8 cellular contexts compared by ENCODE assay signal in genomic region chr3:195162033-195162669, GRCh38.
DNase-seq lines count a peak whose midpoint lies in the region; ATAC-seq and TF ChIP-seq lines count a peak whose summit lies in the region.

No MANE protein-coding gene starts in this region.

- no peak overlapping the region for H3K4me3 ChIP-seq in neutrophil (ENCODE audit: low read depth in 1 of 2, low read length in 1 of 2)

- H3K4me1 ChIP-seq in neutrophil (ENCODE audit: control insufficient read depth in 1 of 2, insufficient read depth in 1 of 2, low read depth in 1 of 2, low read length in 1 of 2) = peaks cover 59 to 62% of the 10 kb centered on the region in 2 experiments

- ATAC-seq in GM18517 (IDR thresholded peaks at IDR 0.05; ENCODE audit: unreplicated experiment) (peak; percentile 56), HG03066 (IDR thresholded peaks at IDR 0.05; ENCODE audit: low read depth, unreplicated experiment) (peak; percentile 81)
- ATAC-seq in activated naive CD8-positive, alpha-beta T cell treated with anti-CD3 and anti-CD28 coated beads, Interleukin-2, amount 10 ng/mL, durations not matched to agents 7 days and 5 days (ENCODE audit: low read depth) = peak; percentile 92

- peak overlapping the region; percentile 79 for H3K27ac Mint-ChIP-seq in activated naive CD8-positive, alpha-beta T cell treated with anti-CD3 and anti-CD28 coated beads, Interleukin-2, amount 10 ng/mL, durations not matched to agents 7 days and 5 days

- peaks cover 2% of the 10 kb centered on the region for H3K27me3 Mint-ChIP-seq in activated naive CD8-positive, alpha-beta T cell treated with anti-CD3 and anti-CD28 coated beads, Interleukin-2, amount 10 ng/mL, durations not matched to agents 7 days and 5 days

- peak overlapping the region; percentile 83 for H3K27ac ChIP-seq in neutrophil

- H3K36me3 ChIP-seq in neutrophil = no peaks in the 10 kb centered on the region

- no peaks in the 10 kb centered on the region for H3K9me3 Mint-ChIP-seq in activated naive CD8-positive, alpha-beta T cell treated with anti-CD3 and anti-CD28 coated beads, Interleukin-2, amount 10 ng/mL, durations not matched to agents 7 days and 5 days

- no peaks in the 10 kb centered on the region for H3K9me3 ChIP-seq in neutrophil

- H3K4me1 Mint-ChIP-seq in activated naive CD8-positive, alpha-beta T cell treated with anti-CD3 and anti-CD28 coated beads, Interleukin-2, amount 10 ng/mL, durations not matched to agents 7 days and 5 days = peaks cover 20% of the 10 kb centered on the region

- POLR2A ChIA-PET in activated naive CD8-positive, alpha-beta T cell treated with anti-CD3 and anti-CD28 coated beads, Interleukin-2, amount 10 ng/mL, durations not matched to agents 7 days and 5 days (lab: Charles Lee) = interaction anchor here (1.0 kb wide), 1 partner anchor 33 kb away, joined by 3 read pairs; no protein-coding TSS in a partner anchor

- H3K36me3 Mint-ChIP-seq in activated naive CD8-positive, alpha-beta T cell treated with anti-CD3 and anti-CD28 coated beads, Interleukin-2, amount 10 ng/mL, durations not matched to agents 7 days and 5 days = no peaks in the 10 kb centered on the region

- H3K4me3 Mint-ChIP-seq in activated naive CD8-positive, alpha-beta T cell treated with anti-CD3 and anti-CD28 coated beads, Interleukin-2, amount 10 ng/mL, durations not matched to agents 7 days and 5 days = peak overlapping the region; percentile 24

- DNase-seq in activated naive CD8-positive, alpha-beta T cell treated with anti-CD3 and anti-CD28 coated beads, Interleukin-2, amount 10 ng/mL, durations not matched to agents 7 days and 5 days = peak; percentile 48
- DNase-seq in HuH-7.5 (ENCODE audit: low spot score) = no peak
- DNase-seq in NCI-H526 treated with DMSO at 0.1 percent for 48 hours (lab: John Stamatoyannopoulos, UW) = no peak
- DNase-seq in COLO668 (lab: John Stamatoyannopoulos, UW; ENCODE audit: unreplicated experiment) = no peak
- DNase-seq in NCI-H187 (lab: John Stamatoyannopoulos, UW) = no peak

- TF ChIP-seq CTCF in neutrophil (IDR thresholded peaks at IDR 0.05) = no peak

- no peaks in the 10 kb centered on the region for H3K27me3 ChIP-seq in neutrophil
